ENCODE assay signal across 8 cellular contexts in genomic region chr16:49575352-49576172, GRCh38.
A peak's percentile ranks its signal among the peaks of the same experiment; 100 is the strongest.
DNase-seq lines count a peak whose midpoint lies in the region; ATAC-seq and TF ChIP-seq lines count a peak whose summit lies in the region.

No MANE protein-coding gene starts in this region.

- H3K27ac Mint-ChIP-seq in T-helper 17 cell (no peak overlapping the region), natural killer cell (peak overlapping the region; percentile 78 to 85)
- H3K27ac Mint-ChIP-seq in T-helper 2 cell treated with Interferon-gamma antibody and Interleukin-4, amounts not matched to agents 5 μg/mL and 100 μg/mL, for 36 hours = no peak overlapping the region

- ATAC-seq in HG03039 (IDR thresholded peaks at IDR 0.05; ENCODE audit: unreplicated experiment) = peak; percentile 91
- peak; percentile 86 for ATAC-seq in T-helper 17 cell
- peak; percentile 66 to 92 (median 75) for ATAC-seq in natural killer cell

- no peaks in the 10 kb centered on the region for H3K9me3 ChIP-seq in T-helper 17 cell (ENCODE audit: control insufficient read depth, low read length, poor library complexity, severe bottlenecking)

- H3K4me3 Mint-ChIP-seq in T-helper 17 cell = no peak overlapping the region
- no peak overlapping the region for H3K4me3 Mint-ChIP-seq in natural killer cell
- H3K4me3 Mint-ChIP-seq in T-helper 2 cell treated with Interferon-gamma antibody and Interleukin-4, amounts not matched to agents 5 μg/mL and 100 μg/mL, for 36 hours = no peak overlapping the region

- H3K9me3 Mint-ChIP-seq in natural killer cell = no peaks in the 10 kb centered on the region
- no peaks in the 10 kb centered on the region for H3K9me3 Mint-ChIP-seq in T-helper 2 cell treated with Interferon-gamma antibody and Interleukin-4, amounts not matched to agents 5 μg/mL and 100 μg/mL, for 36 hours

- H3K36me3 Mint-ChIP-seq in T-helper 17 cell (ENCODE audit: low read depth) (no peaks in the 10 kb centered on the region), natural killer cell (no peaks in the 10 kb centered on the region)
- no peaks in the 10 kb centered on the region for H3K36me3 Mint-ChIP-seq in T-helper 2 cell treated with Interferon-gamma antibody and Interleukin-4, amounts not matched to agents 5 μg/mL and 100 μg/mL, for 36 hours (ENCODE audit: low read depth)

- H3K4me1 Mint-ChIP-seq in T-helper 17 cell = no peaks in the 10 kb centered on the region
- H3K4me1 Mint-ChIP-seq in natural killer cell = peaks cover 7 to 11% of the 10 kb centered on the region in 2 donors
- H3K4me1 Mint-ChIP-seq in T-helper 2 cell treated with Interferon-gamma antibody and Interleukin-4, amounts not matched to agents 5 μg/mL and 100 μg/mL, for 36 hours (ENCODE audit: low read depth) = no peaks in the 10 kb centered on the region

- no peak for TF ChIP-seq CTCF in natural killer cell (IDR thresholded peaks at IDR 0.05)

- H3K27me3 Mint-ChIP-seq in T-helper 17 cell (peaks cover 8% of the 10 kb centered on the region), natural killer cell (ENCODE audit: low read depth in 2 of 2) (no peaks in the 10 kb centered on the region)
- no peaks in the 10 kb centered on the region for H3K27me3 Mint-ChIP-seq in T-helper 2 cell treated with Interferon-gamma antibody and Interleukin-4, amounts not matched to agents 5 μg/mL and 100 μg/mL, for 36 hours (ENCODE audit: low read depth)

- intact Hi-C loops in natural killer cell (cut with micrococcal nuclease) = no loop called here

- DNase-seq in GM19238 (ENCODE audit: insufficient read length, low spot score) (peak; percentile 63), T-helper 17 cell (no peak), natural killer cell (no peak)
- no peak for DNase-seq in stimulated activated CD4-positive, alpha-beta T cell treated with anti-CD3 and anti-CD28 coated beads, Interleukin-2, amount 100 ng/mL, for 48 hours
- DNase-seq in activated CD4-positive, CD25-positive, alpha-beta regulatory T cell treated with anti-CD3 and anti-CD28 coated beads, Interleukin-2, amount 50 U/mL, for 72 hours = no peak
- no peak for DNase-seq in T-helper 2 cell treated with Interferon-gamma antibody and Interleukin-4, amounts not matched to agents 5 μg/mL and 100 μg/mL, for 36 hours (ENCODE audit: low spot score)
- no peak for DNase-seq in stimulated activated naive CD4-positive, alpha-beta T cell (lab: John Stamatoyannopoulos, UW)

Comparison
In these comparisons a context has a peak if more than half of its experiments do, and no peak if none do; other contexts are left out.
1. H3K27ac Mint-ChIP-seq: peak in natural killer cell (2 of 2); none in T-helper 17 cell (single experiment) and T-helper 2 cell treated with Interferon-gamma antibody and Interleukin-4, amounts not matched to agents 5 μg/mL and 100 μg/mL, for 36 hours (single experiment).
2. Peak in every context shown above with its lines, with median percentiles within 50 percentile points of each other: ATAC-seq.